Comparison of ENCODE assay signal across 9 cellular contexts in genomic region chr13:33707449-33707848, GRCh38.
"Had no signal": no experiment of that assay in that cellular context is flagged by ENCODE, and none has a peak within 500 bp of the region (broad histone marks: within the 10 kb centered on the region; RNA-seq: fewer than 3 reads in every experiment).

No MANE protein-coding gene starts in this region.

- H3K4me3 ChIP-seq: GM23248, GM23338, HAP-1 had no signal

- H2AFZ ChIP-seq: GM23248, GM23338 had no signal

- DNase-seq: GM23248, GOT3, H7, H9, HCEC 1CT, HFFc6 had no signal

- ATAC-seq: GM23338, HCT116 had no signal

- H3K27ac ChIP-seq: GM23248 had no signal

- H3K4me2 ChIP-seq: GM23338 had no signal

- H3K36me3 ChIP-seq: HAP-1 had no signal

- H3K9ac ChIP-seq: GM23248 had no signal
